In genomic region chr17:43825567-43825966, GRCh38 we compare ENCODE assay signal across 18 cellular contexts. TPM values are rescaled to one million over a fixed set of nuclear protein-coding genes. Genes with fewer than 3 reads are reported as not detected.
"Had no signal": no experiment of that assay in that cellular context is flagged by ENCODE, and none has a peak within 500 bp of the region (broad histone marks: within the 10 kb centered on the region; RNA-seq: fewer than 3 reads in every experiment).

No MANE protein-coding gene starts in this region.

- H3K9me3 ChIP-seq: lower lobe of right lung, pancreas, prostate gland had no signal

- H3K4me1 ChIP-seq: neural progenitor cell, pancreas, prostate gland had no signal

- DNase-seq: effector memory CD4-positive, alpha-beta T cell; lower lobe of right lung; midbrain; occipital lobe; pancreas; small intestine; stimulated activated CD4-positive, alpha-beta T cell treated with anti-CD3 and anti-CD28 coated beads, Interleukin-2, amount 100 ng/mL, for 48 hours; stimulated activated naive CD4-positive, alpha-beta T cell treated with Interleukin-2 at 50 U/mL for 16 hours; trophoblast cell had no signal

- H3K27me3 ChIP-seq: neural progenitor cell, pancreas had no signal

- ATAC-seq: esophagus mucosa; lower lobe of right lung; natural killer cell treated with Interleukin-12 subunit alpha and Interleukin-12 subunit beta and Interleukin-15 and Interleukin-18, amount 100 ng/mL, for 72 hours; pancreas had no signal

- H3K4me3 ChIP-seq: lower lobe of right lung, neural progenitor cell, pancreas, prostate gland had no signal

- H3K27ac ChIP-seq: lower lobe of right lung, neural progenitor cell, pancreas, prostate gland had no signal

RNA-seq across cellular contexts. Expression of gene MPP3, which starts 7.4 kb away (rescaled TPM):
- total RNA-seq: natural killer cell treated with Interleukin-12 subunit alpha and Interleukin-12 subunit beta and Interleukin-15 and Interleukin-18, amount 100 ng/mL, for 72 hours had no signal

RNA-seq across cellular contexts. Expression of gene CD300LG, which starts 21.4 kb away (rescaled TPM):
- total RNA-seq: fibroblast of lung; frontal cortex; glomerular endothelial cell; kidney epithelial cell; natural killer cell treated with Interleukin-12 subunit alpha and Interleukin-12 subunit beta and Interleukin-15 and Interleukin-18, amount 100 ng/mL, for 72 hours; occipital lobe; renal cortical epithelial cell had no signal
- polyA plus RNA-seq: fibroblast of lung had no signal

RNA-seq across cellular contexts. Expression of gene CFAP97D1, which starts 45.3 kb away (rescaled TPM):
- total RNA-seq: esophagus mucosa; frontal cortex; glomerular endothelial cell; kidney epithelial cell; lower lobe of right lung; natural killer cell treated with Interleukin-12 subunit alpha and Interleukin-12 subunit beta and Interleukin-15 and Interleukin-18, amount 100 ng/mL, for 72 hours; occipital lobe had no signal
- polyA plus RNA-seq: pancreas, small intestine had no signal
